In the genomic region with DNA sequence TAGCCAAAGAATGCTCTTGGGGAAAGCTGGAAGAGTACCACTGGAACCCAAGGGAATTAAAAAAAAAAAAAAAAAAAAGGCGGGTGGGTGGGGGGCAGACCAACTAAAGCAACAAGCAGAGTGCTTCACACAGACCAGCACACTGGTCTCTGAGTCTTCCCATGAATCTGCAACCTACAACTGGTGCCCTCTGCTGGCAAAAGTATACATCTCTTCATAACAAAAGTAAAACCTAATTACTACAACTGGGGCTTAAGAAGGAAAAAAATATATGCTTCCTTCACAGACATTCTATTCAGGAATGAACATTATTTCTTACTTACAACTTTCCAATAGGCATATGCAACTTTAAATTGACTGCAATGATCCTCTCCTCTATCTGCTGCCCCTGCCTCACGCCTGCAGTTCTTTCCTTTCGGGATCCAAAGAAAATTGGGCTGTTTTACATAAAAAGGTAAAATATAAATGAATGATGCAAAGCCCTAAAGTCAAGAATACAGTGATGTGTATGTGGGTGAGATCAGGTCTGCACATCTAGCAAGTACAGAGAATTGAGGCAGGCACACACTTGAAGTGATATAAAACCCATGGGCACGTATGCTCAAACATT, we compare ENCODE assay signal across 8 cellular contexts. TPM values are rescaled to one million over a fixed set of nuclear protein-coding genes. Genes with fewer than 3 reads are reported as not detected.
DNase-seq lines count a peak whose midpoint lies in the region; ATAC-seq, FAIRE-seq and TF ChIP-seq lines count a peak whose summit lies in the region.
"Had no signal": no experiment of that assay in that cellular context is flagged by ENCODE, and none has a peak within 500 bp of the region (broad histone marks: within the 10 kb centered on the region; RNA-seq: fewer than 3 reads in every experiment).

No MANE protein-coding gene starts in this region.

- TF ChIP-seq CTCF in GM12872 (IDR thresholded peaks at IDR 0.05; ENCODE audit: insufficient read depth, low read depth, low read length) = peak; percentile 70

- ATAC-seq in HG02798 (IDR thresholded peaks at IDR 0.05; ENCODE audit: poor library complexity, unreplicated experiment) = peak; percentile 63
- ATAC-seq in left colon = peak; percentile 82

- intact Hi-C loops in left colon (cut with DNase I, micrococcal nuclease) = loop anchor here (2.0 to 10.0 kb wide), 2 partner anchors 82 to 108 kb away; no protein-coding TSS in a partner anchor

- peak; percentile 46 for FAIRE-seq in TTC549 (lab: Jason Lieb, UNC)
- FAIRE-seq: frontal cortex had no signal

- DNase-seq in NCI-H2107 (lab: John Stamatoyannopoulos, UW) (peak; percentile 63), cerebellum (ENCODE audit: low spot score) (peak; percentile 74), left colon (peak; percentile 39 to 50)
- DNase-seq in stimulated activated CD4-positive, alpha-beta T cell treated with anti-CD3 and anti-CD28 coated beads, TNF-alpha, amount 100 ng/mL, for 4 hours (ENCODE audit: low read depth in 3 of 3) = peak in 2 of 3 experiments; percentile 14 to 41

RNA-seq across cellular contexts. Expression of a gene that starts 7.2 kb away (rescaled TPM):
- 18.0 TPM for total RNA-seq in cerebellum
- total RNA-seq in left colon = 1 to 10 TPM; 5.8 to 6.2 TPM

RNA-seq across cellular contexts. Expression of a gene that starts 11.0 kb away (rescaled TPM):
- 39.9 TPM for total RNA-seq in cerebellum
- 10 to 100 TPM; 21.0 to 22.0 TPM for total RNA-seq in left colon

Comparison
In these comparisons a context has a peak if more than half of its experiments do, and no peak if none do; other contexts are left out.
1. Peak in every context shown above with its lines: DNase-seq and ATAC-seq.